18 cellular contexts compared by ENCODE assay signal in the genomic region with DNA sequence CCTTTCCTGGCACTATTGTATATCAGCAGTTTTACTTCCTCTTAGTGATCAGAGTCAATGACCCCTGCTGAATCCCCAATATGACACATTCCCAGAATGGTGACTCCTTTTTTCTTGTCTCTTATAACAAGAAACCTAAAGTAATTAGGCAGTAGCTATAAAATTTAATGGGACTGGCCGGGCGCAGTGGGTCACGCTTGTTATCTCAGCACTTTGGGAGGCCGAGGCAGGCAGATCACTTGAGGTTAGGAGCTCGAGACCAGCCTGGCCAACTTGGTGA. TPM values are rescaled to one million over a fixed set of nuclear protein-coding genes. Genes with fewer than 3 reads are reported as not detected.
DNase-seq lines count a peak whose midpoint lies in the region; ATAC-seq, FAIRE-seq and TF ChIP-seq lines count a peak whose summit lies in the region.
"Had no signal": no experiment of that assay in that cellular context is flagged by ENCODE, and none has a peak within 500 bp of the region (broad histone marks: within the 10 kb centered on the region; RNA-seq: fewer than 3 reads in every experiment).

No MANE protein-coding gene starts in this region.

- no peak overlapping the region for H4K5ac ChIP-seq in mesendoderm (ENCODE audit: low read length)

- H3K23ac ChIP-seq in mesendoderm (ENCODE audit: low read length) = no peak overlapping the region

- H3K36me3 ChIP-seq in liver (ENCODE audit: control insufficient read depth in 4 of 4, insufficient read depth in 3 of 4, low read depth in 1 of 4, low read length in 3 of 4) (no peaks in the 10 kb centered on the region), HepG2 (replicated peaks in 1 of 2; ENCODE audit: control insufficient read depth in 1 of 2, insufficient read depth in 2 of 2, low read length in 2 of 2) (no peaks in the 10 kb centered on the region), K562 (ENCODE audit: control insufficient read depth, insufficient read depth, low read length) (no peaks in the 10 kb centered on the region), mesendoderm (ENCODE audit: control insufficient read depth, insufficient read depth, low read length) (no peaks in the 10 kb centered on the region)
- H3K36me3 ChIP-seq: cardiac muscle cell, vagina had no signal

- H3K4me2 ChIP-seq in HepG2 (ENCODE audit: low read depth, low read length) (no peak overlapping the region), K562 (ENCODE audit: insufficient read depth, low read length) (peak overlapping the region; percentile 94), mesendoderm (ENCODE audit: low read length) (no peak overlapping the region)

- no peak for DNase-seq in HepG2 (ENCODE audit: low spot score)
- peak in 1 of 4 experiments; percentile 13 for DNase-seq in K562 (ENCODE audit: extremely low read depth in 1 of 4, low spot score in 3 of 4)
- no peak for DNase-seq in mesendoderm
- no peak for DNase-seq in NCI-H2171 (lab: John Stamatoyannopoulos, UW)
- DNase-seq in substantia nigra (lab: John Stamatoyannopoulos, UW) = no peak
- DNase-seq: activated CD4-positive, alpha-beta memory T cell treated with anti-CD3 and anti-CD28 coated beads for 36 hours; activated T-cell treated with anti-CD3 and anti-CD28 coated beads, Interleukin-2, amount 50 U/mL, for 48 hours; effector memory CD4-positive, alpha-beta T cell; Kasumi-1; NCI-H1436 treated with DMSO at 0.1 percent for 48 hours; stimulated activated naive B cell treated with anti-CD40 and anti-IgM and Interleukin-4, amounts not matched to agents 10 μg/mL and 1 μg/mL and 100 μg/mL, for 72 hours had no signal

- no peak overlapping the region for H2AFZ ChIP-seq in HepG2 (ENCODE audit: low read length)
- peak overlapping the region; percentile 97 for H2AFZ ChIP-seq in K562 (ENCODE audit: low read depth, low read length)

- BruUV-seq in HepG2 (replicated peaks; lab: Mats Ljungman, UMichigan) = no TSS peak
- BruUV-seq in K562 (replicated peaks; lab: Mats Ljungman, UMichigan) = no TSS peak

- CTCF ChIA-PET in HepG2 (lab: Yijun Ruan, JAX; ENCODE audit: low intra/inter-chr PET ratio, low total read pairs) (no interaction called here), K562 (lab: Yijun Ruan, JAX; ENCODE audit: low intra/inter-chr PET ratio) (no interaction called here)

- no peak overlapping the region for H2BK5ac ChIP-seq in mesendoderm (ENCODE audit: low read length)

- TF ChIP-seq POLR2A in HepG2 (IDR thresholded peaks at IDR 0.05; ENCODE audit: insufficient read depth in 1 of 2, low read depth in 2 of 2, low read length in 2 of 2) = no peak
- no peak for TF ChIP-seq POLR2A in K562 (conservative IDR thresholded peaks at IDR 0.05)

- H3K56ac ChIP-seq in mesendoderm (ENCODE audit: low read length) = no peak overlapping the region

- H3K4ac ChIP-seq in mesendoderm (ENCODE audit: low read depth, low read length) = peak overlapping the region; percentile 48

- ATAC-seq in HepG2 = no peak
- ATAC-seq in K562 = no peak
- no peak for ATAC-seq in GM19467 (IDR thresholded peaks at IDR 0.05; ENCODE audit: unreplicated experiment)
- ATAC-seq in GM18858 (IDR thresholded peaks at IDR 0.05; ENCODE audit: unreplicated experiment) = no peak
- ATAC-seq: stimulated activated naive B cell treated with anti-CD40 and anti-IgM and Interleukin-4, amounts not matched to agents 10 μg/mL and 1 μg/mL and 100 μg/mL, for 72 hours had no signal

- H2BK15ac ChIP-seq in mesendoderm (replicated peaks; ENCODE audit: low read depth) = no peak overlapping the region

- H2AK5ac ChIP-seq in mesendoderm (ENCODE audit: low read length) = no peak overlapping the region

- H3K4me3 ChIP-seq in liver (ENCODE audit: low read depth in 1 of 3, low read length in 3 of 3) (no peak overlapping the region), HepG2 (replicated peaks in 1 of 3; ENCODE audit: insufficient read depth in 1 of 3, low read depth in 2 of 3, low read length in 3 of 3) (no peak overlapping the region), K562 (0 out of 2 replicates have a peak overlapping the region, but pooled peaks have one; percentile 13), mesendoderm (ENCODE audit: low read length) (no peak overlapping the region)
- H3K4me3 ChIP-seq: cardiac muscle cell, vagina had no signal

- H3K18ac ChIP-seq in mesendoderm (ENCODE audit: low read length) = no peak overlapping the region

- H3K79me1 ChIP-seq in mesendoderm (ENCODE audit: low read length) = no peaks in the 10 kb centered on the region

- WGBS in liver = 85% methylated on average over 5 of the region's 5 CpGs
- 53% methylated on average over 4 of the region's 5 CpGs for WGBS in HepG2 (ENCODE audit: low lambda C conversion rate)
- 36% methylated on average over 5 of the region's 5 CpGs for WGBS in K562 (ENCODE audit: insufficient coverage, low coverage, missing lambda C conversion rate)
- WGBS in mesendoderm (ENCODE audit: extremely low coverage, insufficient coverage, low lambda C conversion rate) = no CpG with 5 or more reads among the region's 5 CpGs

- FAIRE-seq in HepG2 (lab: Jason Lieb, UNC) = no peak
- no peak for FAIRE-seq in K562 (lab: Jason Lieb, UNC)
- FAIRE-seq: D721Med had no signal

- H3K79me2 ChIP-seq in HepG2 (ENCODE audit: insufficient read depth, low read length) (no peaks in the 10 kb centered on the region), K562 (ENCODE audit: control insufficient read depth, insufficient read depth, low read length) (no peaks in the 10 kb centered on the region), mesendoderm (ENCODE audit: control insufficient read depth, insufficient read depth, low read length) (no peaks in the 10 kb centered on the region)

- H4K8ac ChIP-seq in mesendoderm (ENCODE audit: low read depth, low read length) = no peak overlapping the region

- in situ Hi-C loops in HepG2 (cut with HindIII; ENCODE audit: extremely low pct_ligation_motif_present, low pct_unique_long_range_greater_than_20kb) = no loop called here
- in situ Hi-C loops in K562 (cut with MboI) = no loop called here

- POLR2A ChIA-PET in HepG2 (lab: Yijun Ruan, JAX) = no interaction called here
- POLR2A ChIA-PET in K562 (lab: Yijun Ruan, JAX) = interaction anchor here (0.7 to 2.3 kb wide), 7 partner anchors 10 to 391 kb away, joined by 4 to 12 read pairs (median 8); no protein-coding TSS in a partner anchor

- no peaks in the 10 kb centered on the region for H3K4me1 ChIP-seq in liver (ENCODE audit: control insufficient read depth in 4 of 4, insufficient read depth in 4 of 4, low read length in 3 of 4)
- H3K4me1 ChIP-seq in HepG2 (ENCODE audit: insufficient read depth, low read length) = peaks cover 15% of the 10 kb centered on the region
- H3K4me1 ChIP-seq in K562 (replicated peaks in 1 of 2; ENCODE audit: control insufficient read depth in 2 of 2, insufficient read depth in 2 of 2, low read length in 2 of 2) = peaks cover 20 to 29% of the 10 kb centered on the region in 2 experiments
- peaks cover 11% of the 10 kb centered on the region for H3K4me1 ChIP-seq in mesendoderm (ENCODE audit: control insufficient read depth, low read depth, low read length)

- no peak for TF ChIP-seq EP300 in HepG2 (IDR thresholded peaks at IDR 0.05; ENCODE audit: low read depth in 2 of 2, low read length in 2 of 2)
- TF ChIP-seq EP300 in HepG2 (CRISPR knock-in tag; IDR thresholded peaks at IDR 0.05; ENCODE audit: borderline replicate concordance) = no peak
- TF ChIP-seq EP300 in K562 (IDR thresholded peaks at IDR 0.05; ENCODE audit: low read length) = no peak

- TF ChIP-seq CTCF in liver (IDR thresholded peaks at IDR 0.05; ENCODE audit: low read depth, low read length, missing input control) = no peak
- TF ChIP-seq CTCF in HepG2 (CRISPR knock-in tag; IDR thresholded peaks at IDR 0.05) = no peak
- no peak for TF ChIP-seq CTCF in K562 (IDR thresholded peaks at IDR 0.05 in 2 of 3, conservative IDR thresholded peaks at IDR 0.05 in 1 of 3; ENCODE audit: insufficient read depth in 2 of 3, low read depth in 1 of 3, low read length in 3 of 3)

- H3K27ac ChIP-seq in liver (ENCODE audit: low read depth in 1 of 2, low read length in 2 of 2) (peak overlapping the region; percentile 57 to 79), HepG2 (ENCODE audit: extremely low read length, insufficient read depth, low read length) (no peak overlapping the region), K562 (ENCODE audit: extremely low read depth, low read depth, low read length) (peak overlapping the region; percentile 93), mesendoderm (ENCODE audit: low read depth, low read length) (no peak overlapping the region), substantia nigra (ENCODE audit: low read depth, low read length, poor library complexity, severe bottlenecking) (no peak overlapping the region)
- H3K27ac ChIP-seq: cardiac muscle cell, HL-60, vagina had no signal

- H3K27me3 ChIP-seq in liver (ENCODE audit: control insufficient read depth in 4 of 4, insufficient read depth in 4 of 4, low read length in 3 of 4) (no peaks in the 10 kb centered on the region), HepG2 (ENCODE audit: control insufficient read depth in 1 of 2, insufficient read depth in 2 of 2, low read length in 2 of 2) (peaks cover 0 to 20% of the 10 kb centered on the region in 2 experiments; a peak in 1 of 5 replicates), K562 (ENCODE audit: control insufficient read depth in 2 of 2, insufficient read depth in 2 of 2, low read length in 2 of 2) (no peaks in the 10 kb centered on the region), mesendoderm (ENCODE audit: insufficient read depth, low read length, poor library complexity) (no peaks in the 10 kb centered on the region)
- H3K27me3 ChIP-seq: cardiac muscle cell, vagina had no signal

- H4K20me1 ChIP-seq in HepG2 (ENCODE audit: insufficient read depth, low read length) = no peaks in the 10 kb centered on the region
- no peaks in the 10 kb centered on the region for H4K20me1 ChIP-seq in K562 (replicated peaks; ENCODE audit: control insufficient read depth, insufficient read depth, low read length)

- intact Hi-C loops in HepG2 (cut with micrococcal nuclease; ENCODE audit: unreplicated experiment) (no loop called here), K562 (cut with micrococcal nuclease) (no loop called here)

- H3K9me3 ChIP-seq in liver (ENCODE audit: control insufficient read depth in 4 of 4, low read length in 3 of 4) (no peaks in the 10 kb centered on the region), HepG2 (ENCODE audit: low read length) (no peaks in the 10 kb centered on the region), K562 (replicated peaks; ENCODE audit: control insufficient read depth, insufficient read depth, low read depth, low read length) (no peaks in the 10 kb centered on the region)
- H3K9me3 ChIP-seq: vagina had no signal

- H3K9me1 ChIP-seq in K562 (ENCODE audit: control insufficient read depth, insufficient read depth, low read length) = no peaks in the 10 kb centered on the region

- H3K9ac ChIP-seq in liver (ENCODE audit: low read depth in 1 of 2, low read length in 2 of 2) (no peak overlapping the region), HepG2 (ENCODE audit: insufficient read depth, low read depth, low read length) (no peak overlapping the region), K562 (ENCODE audit: insufficient read depth in 1 of 2, low read depth in 2 of 2, low read length in 2 of 2) (peak overlapping the region; percentile 18 to 67; a peak in 3 of 4 replicates), mesendoderm (ENCODE audit: low read length) (no peak overlapping the region)

- H2BK120ac ChIP-seq in mesendoderm (ENCODE audit: low read depth, low read length) = peak overlapping the region; percentile 65

- TF ChIP-seq RAD21 in liver (IDR thresholded peaks at IDR 0.05) (no peak), HepG2 (CRISPR knock-in tag; IDR thresholded peaks at IDR 0.05) (no peak), K562 (CRISPR knock-in tag; conservative IDR thresholded peaks at IDR 0.05 in 1 of 2, IDR thresholded peaks at IDR 0.05 in 1 of 2) (no peak)

RNA-seq across cellular contexts. Expression of gene CDC42BPA, which starts 39.7 kb away (rescaled TPM):
- total RNA-seq in liver = 10 to 100 TPM; 34.4 to 39.9 TPM
- 10 to 100 TPM in 1 of 2 donors, 1 to 10 TPM in 1; 5.8 to 14.2 TPM for polyA plus RNA-seq in liver
- 15.4 and 16.0 TPM in 2 replicates for total RNA-seq in HepG2 (2016; rRNA removed; fragmentation: Illumina TruSeq; extraction: Trizol)
- 14.9 and 18.1 TPM in 2 replicates for total RNA-seq in HepG2 (2016; cell fraction: cytosol; rRNA removed; fragmentation: Illumina TruSeq; extraction: Trizol; ENCODE audit: low read depth)
- total RNA-seq in HepG2 (2016; cell fraction: insoluble cytoplasmic fraction; rRNA removed; fragmentation: Illumina TruSeq; extraction: Trizol) = 13.8 and 15.4 TPM in 2 replicates
- 11.4 and 14.7 TPM in 2 replicates for total RNA-seq in HepG2 (2016; cell fraction: membrane; rRNA removed; fragmentation: Illumina TruSeq; extraction: Trizol)
- total RNA-seq in HepG2 (2016; cell fraction: nucleus; rRNA removed; fragmentation: Illumina TruSeq; extraction: Trizol) = 31.5 and 36.1 TPM in 2 replicates
- 6.5 and 7.4 TPM in 2 replicates for polyA plus RNA-seq in HepG2 (2011; rRNA removed)
- polyA plus RNA-seq in HepG2 (2011; cell fraction: cytosol; rRNA removed) = 3.2 and 5.4 TPM in 2 replicates
- 7.2 and 9.9 TPM in 2 replicates for polyA plus RNA-seq in HepG2 (2011; cell fraction: nucleus; rRNA removed)
- polyA plus RNA-seq in HepG2 (2012) = 9.5 and 12.2 TPM in 2 replicates
- 0.61 and 0.69 TPM in 2 replicates for polyA plus RNA-seq in HepG2 (2016; cell fraction: cytosol; fragmentation: Illumina TruSeq; extraction: Trizol; ENCODE audit: low read depth)
- polyA plus RNA-seq in HepG2 (2016; cell fraction: insoluble cytoplasmic fraction; fragmentation: Illumina TruSeq; extraction: Trizol; ENCODE audit: low read depth) = 7.5 and 8.2 TPM in 2 replicates
- 1.8 and 2.2 TPM in 2 replicates for polyA plus RNA-seq in HepG2 (2016; cell fraction: membrane; fragmentation: Illumina TruSeq; extraction: Trizol; ENCODE audit: low read depth)
- polyA plus RNA-seq in HepG2 (2016; cell fraction: nucleus; fragmentation: Illumina TruSeq; extraction: Trizol; ENCODE audit: insufficient read depth, low read depth) = 8.1 and 9.4 TPM in 2 replicates
- 17.7 and 19.2 TPM in 2 replicates for polyA minus RNA-seq in HepG2 (2011; rRNA and poly(A)+ RNA removed; ENCODE audit: low replicate concordance)
- polyA minus RNA-seq in HepG2 (2011; cell fraction: cytosol; rRNA and poly(A)+ RNA removed) = 12.0 and 17.0 TPM in 2 replicates
- 119 and 124 TPM in 2 replicates for polyA minus RNA-seq in HepG2 (2011; cell fraction: nucleus; rRNA and poly(A)+ RNA removed)
- 57.9 and 301 TPM in 2 replicates for total RNA-seq in K562 (2011; cell fraction: chromatin; rRNA removed; ENCODE audit: low replicate concordance)
- total RNA-seq in K562 (2011; cell fraction: nucleolus; rRNA removed) = 30.5 and 47.2 TPM in 2 replicates
- 88.9 and 189 TPM in 2 replicates for total RNA-seq in K562 (2011; cell fraction: nucleoplasm; rRNA removed)
- total RNA-seq in K562 (2014; rRNA removed) = 41.1 and 57.4 TPM in 2 replicates
- 69.8 and 76.9 TPM in 2 replicates for total RNA-seq in K562 (2014; rRNA removed; fragmentation: Illumina TruSeq; extraction: Trizol)
- 73.9 and 77.5 TPM in 2 replicates for total RNA-seq in K562 (2015; rRNA removed; fragmentation: Illumina TruSeq; extraction: Trizol)
- total RNA-seq in K562 (2021) = 49.8 and 54.9 TPM in 2 replicates
- 27.7 and 44.1 TPM in 2 replicates for polyA plus RNA-seq in K562 (2011; rRNA removed)
- 16.9 and 17.7 TPM in 2 replicates for polyA plus RNA-seq in K562 (2011; cell fraction: cytosol; rRNA removed)
- 29.4 and 39.0 TPM in 2 replicates for polyA plus RNA-seq in K562 (2011; cell fraction: nucleus; rRNA removed)
- 25.7 and 29.0 TPM in 2 replicates for polyA plus RNA-seq in K562 (2012)
- polyA plus RNA-seq in K562 (2014; fragmentation: Illumina TruSeq; extraction: Trizol) = 31.6 and 34.5 TPM in 2 replicates
- polyA plus RNA-seq in K562 (2014; fragmentation: Nextera tagmentation; extraction: Ambion mirVana) = 10 to 100 TPM in 1 of 2 experiments, 1 to 10 TPM in 1; 8.0 to 52.1 TPM
- 27.0 and 27.4 TPM in 2 replicates for polyA plus RNA-seq in K562 (2014; rRNA removed)
- polyA minus RNA-seq in K562 (2011; rRNA and poly(A)+ RNA removed) = 164 and 196 TPM in 2 replicates
- polyA minus RNA-seq in K562 (2011; cell fraction: cytosol; rRNA and poly(A)+ RNA removed) = 34.5 and 62.7 TPM in 2 replicates
- 138 and 164 TPM in 2 replicates for polyA minus RNA-seq in K562 (2011; cell fraction: nucleus; rRNA and poly(A)+ RNA removed)
- polyA plus RNA-seq in mesendoderm (2013, experiment 1 of 2) = 9.7 TPM
- 10.0 TPM for polyA plus RNA-seq in mesendoderm (2013, experiment 2 of 2)

Comparison
In these comparisons a context has a peak if more than half of its experiments do, and no peak if none do; other contexts are left out.
1. H3K27ac ChIP-seq: peak in liver (2 of 2) and K562 (single experiment); none in HepG2 (single experiment), mesendoderm (single experiment) and substantia nigra (single experiment).
2. H3K9ac ChIP-seq: peak in K562 (2 of 2); none in liver (0 of 2), HepG2 (single experiment) and mesendoderm (single experiment).